32 cellular contexts compared by ENCODE assay signal in genomic region chr13:27672025-27672424, GRCh38.
"Had no signal": no experiment of that assay in that cellular context is flagged by ENCODE, and none has a peak within 500 bp of the region (broad histone marks: within the 10 kb centered on the region; RNA-seq: fewer than 3 reads in every experiment).

No MANE protein-coding gene starts in this region.

- H3K27me3 ChIP-seq: adrenal gland, ascending aorta, body of pancreas, brain microvascular endothelial cell, breast epithelium, cardiac muscle cell had no signal

- H3K36me3 ChIP-seq: adrenal gland, brain microvascular endothelial cell, breast epithelium, cardiac muscle cell had no signal

- H3K9me3 ChIP-seq: adrenal gland, ascending aorta, body of pancreas had no signal

- ATAC-seq: activated naive CD4-positive, alpha-beta T cell treated with anti-CD3 and anti-CD28 coated beads, Interleukin-2, amount 50 U/mL, for 72 hours; activated naive CD8-positive, alpha-beta T cell treated with anti-CD3 and anti-CD28 coated beads, Interleukin-2, amount 50 U/mL, for 24 hours; activated T-cell treated with anti-CD3 and anti-CD28 coated beads, Interleukin-2, amount 50 U/mL, for 4 hours; activated T-cell treated with anti-CD3 and anti-CD28 coated beads, Interleukin-2, amount 50 U/mL, for 72 hours; activated T-helper 17 cell treated with anti-CD3 and anti-CD28 coated beads, Interleukin-2, amount 50 U/mL, for 72 hours; body of pancreas had no signal

- DNase-seq: activated effector memory CD4-positive, alpha-beta T cell treated with anti-CD3 and anti-CD28 coated beads, Interleukin-2, amount 50 U/mL, for 16 hours; activated effector memory CD4-positive, alpha-beta T cell treated with Interleukin-2 at 50 U/mL for 16 hours; activated gamma-delta T cell; activated gamma-delta T cell treated with Interleukin-2 at 50 U/mL for 16 hours; activated naive CD4-positive, alpha-beta T cell; activated naive CD4-positive, alpha-beta T cell treated with anti-CD3 and anti-CD28 coated beads for 36 hours; activated naive CD4-positive, alpha-beta T cell treated with anti-CD3 and anti-CD28 coated beads, Interleukin-2, amount 10 ng/mL, durations not matched to agents 7 days and 5 days; activated naive CD4-positive, alpha-beta T cell treated with anti-CD3 and anti-CD28 coated beads, Interleukin-2, amount 50 U/mL, for 16 hours; activated naive CD4-positive, alpha-beta T cell treated with Interleukin-2 at 50 U/mL for 16 hours; activated naive CD8-positive, alpha-beta T cell treated with anti-CD3 and anti-CD28 coated beads for 36 hours; activated naive CD8-positive, alpha-beta T cell treated with anti-CD3 and anti-CD28 coated beads, Interleukin-2, amount 10 ng/mL, durations not matched to agents 7 days and 5 days; activated naive CD8-positive, alpha-beta T cell treated with anti-CD3 and anti-CD28 coated beads, Interleukin-2, amount 50 U/mL, for 24 hours; activated T-cell treated with anti-CD3 and anti-CD28 coated beads, Interleukin-2, amount 50 U/mL, for 1 hour; activated T-cell treated with anti-CD3 and anti-CD28 coated beads, Interleukin-2, amount 50 U/mL, for 24 hours; activated T-cell treated with anti-CD3 and anti-CD28 coated beads, Interleukin-2, amount 50 U/mL, for 4 hours; activated T-cell treated with anti-CD3 and anti-CD28 coated beads, Interleukin-2, amount 50 U/mL, for 48 hours; activated T-cell treated with anti-CD3 and anti-CD28 coated beads, Interleukin-2, amount 50 U/mL, for 72 hours; adrenal gland; amniotic stem cell; amygdala; anterior cingulate cortex; aorta; body of pancreas; brain microvascular endothelial cell; caudate nucleus; central memory CD4-positive, alpha-beta T cell; cerebellar nuclear complex had no signal

- H3K4me1 ChIP-seq: adrenal gland, ascending aorta, body of pancreas, breast epithelium had no signal

- H3K27ac ChIP-seq: adrenal gland, ascending aorta, body of pancreas, brain microvascular endothelial cell, breast epithelium, cardiac muscle cell had no signal

- H3K4me3 ChIP-seq: adrenal gland, ascending aorta, body of pancreas, breast epithelium, cardiac muscle cell had no signal
